In genomic region chr11:57698843-57699365, GRCh38 we compare ENCODE assay signal across 24 cellular contexts. TPM values are rescaled to one million over a fixed set of nuclear protein-coding genes. Genes with fewer than 3 reads are reported as not detected.
DNase-seq lines count a peak whose midpoint lies in the region; ATAC-seq and TF ChIP-seq lines count a peak whose summit lies in the region.
"Had no signal": no experiment of that assay in that cellular context is flagged by ENCODE, and none has a peak within 500 bp of the region (broad histone marks: within the 10 kb centered on the region; RNA-seq: fewer than 3 reads in every experiment).

No MANE protein-coding gene starts in this region.

- H4K20me1 ChIP-seq in DND-41 (ENCODE audit: insufficient read depth, low read length) (no peaks in the 10 kb centered on the region), neural progenitor cell (ENCODE audit: low read depth) (no peaks in the 10 kb centered on the region)

- no peak overlapping the region for H3K27ac ChIP-seq in DND-41 (ENCODE audit: low read length)
- H3K27ac ChIP-seq in WERI-Rb-1, result peak overlapping the region; percentile 40
- no peak overlapping the region for H3K27ac ChIP-seq in lower lobe of right lung
- H3K27ac ChIP-seq in neural progenitor cell, result no peak overlapping the region
- H3K27ac ChIP-seq: left lung, tibial nerve had no signal

- peak; percentile 28; the same call in 2 of the 3 replicates for ATAC-seq in DND-41 (ENCODE audit: insufficient read depth, low read depth)
- peak; percentile 13 to 24 for ATAC-seq in lower lobe of right lung
- ATAC-seq: activated CD4-positive, alpha-beta T cell treated with anti-CD3 and anti-CD28 coated beads for 36 hours; activated T-cell treated with anti-CD3 and anti-CD28 coated beads, Interleukin-2, amount 50 U/mL, for 4 hours; left lung; T-helper 17 cell had no signal

- H3K9me3 ChIP-seq in DND-41 (ENCODE audit: insufficient read depth, low read length, severe bottlenecking), result no peaks in the 10 kb centered on the region
- no peaks in the 10 kb centered on the region for H3K9me3 ChIP-seq in WERI-Rb-1 (ENCODE audit: severe bottlenecking)
- no peaks in the 10 kb centered on the region for H3K9me3 ChIP-seq in lower lobe of right lung
- H3K9me3 ChIP-seq in neural progenitor cell (ENCODE audit: low read depth), result no peaks in the 10 kb centered on the region
- H3K9me3 ChIP-seq: left lung, SK-N-SH, tibial nerve had no signal

- DNase-seq in DND-41 (no peak), WERI-Rb-1 (no peak), lower lobe of right lung (no peak), neural progenitor cell (ENCODE audit: low spot score) (no peak), islet precursor cell (no peak), NCI-H128 (lab: John Stamatoyannopoulos, UW; ENCODE audit: unreplicated experiment) (no peak)
- DNase-seq: ACHN; activated CD4-positive, alpha-beta T cell treated with anti-CD3 and anti-CD28 coated beads for 36 hours; activated CD8-positive, alpha-beta memory T cell treated with anti-CD3 and anti-CD28 coated beads for 24 hours; activated naive CD4-positive, alpha-beta T cell; activated T-cell treated with anti-CD3 and anti-CD28 coated beads, Interleukin-2, amount 50 U/mL, for 4 hours; central memory CD4-positive, alpha-beta T cell; dermis blood vessel endothelial cell; DMS153; H7; hippocampal formation; left lung; MV-4-11; naive B cell; NCI-H510A; RPMI8226; SK-N-SH; T-helper 17 cell had no signal

- peaks cover 22% of the 10 kb centered on the region for H3K36me3 Mint-ChIP-seq in neural progenitor cell

- H3K4me3 Mint-ChIP-seq in neural progenitor cell, result no peak overlapping the region
- H3K4me3 Mint-ChIP-seq: activated CD4-positive, alpha-beta T cell treated with anti-CD3 and anti-CD28 coated beads for 36 hours; activated T-cell treated with anti-CD3 and anti-CD28 coated beads, Interleukin-2, amount 50 U/mL, for 4 hours; T-helper 17 cell had no signal

- H3K4me1 Mint-ChIP-seq in neural progenitor cell, result no peaks in the 10 kb centered on the region
- H3K4me1 Mint-ChIP-seq: activated CD4-positive, alpha-beta T cell treated with anti-CD3 and anti-CD28 coated beads for 36 hours; naive B cell; T-helper 17 cell had no signal

- H3K27me3 Mint-ChIP-seq in neural progenitor cell (ENCODE audit: insufficient read depth, low read depth), result peaks cover 2% of the 10 kb centered on the region
- H3K27me3 Mint-ChIP-seq: activated CD4-positive, alpha-beta T cell treated with anti-CD3 and anti-CD28 coated beads for 36 hours; naive B cell; T-helper 17 cell had no signal

- no peak for TF ChIP-seq CTCF in DND-41 (IDR thresholded peaks at IDR 0.05; ENCODE audit: borderline replicate concordance, extremely low read depth, low read length, poor library complexity, severe bottlenecking)
- TF ChIP-seq CTCF in WERI-Rb-1 (IDR thresholded peaks at IDR 0.05; ENCODE audit: low read depth, low read length), result no peak
- no peak for TF ChIP-seq CTCF in lower lobe of right lung (IDR thresholded peaks at IDR 0.05)
- no peak for TF ChIP-seq CTCF in neural progenitor cell (IDR thresholded peaks at IDR 0.05)

- no peak overlapping the region for H3K27ac Mint-ChIP-seq in neural progenitor cell
- H3K27ac Mint-ChIP-seq: activated CD4-positive, alpha-beta T cell treated with anti-CD3 and anti-CD28 coated beads for 36 hours had no signal

- H3K4me2 ChIP-seq in DND-41 (ENCODE audit: insufficient read depth, low read length) (no peak overlapping the region), neural progenitor cell (no peak overlapping the region)
- H3K4me2 ChIP-seq: SK-N-SH had no signal

- H3K4me3 ChIP-seq in DND-41 (ENCODE audit: low read depth in 1 of 2, low read length in 2 of 2) (no peak overlapping the region), WERI-Rb-1 (ENCODE audit: low read depth, low read length) (no peak overlapping the region), lower lobe of right lung (no peak overlapping the region), neural progenitor cell (no peak overlapping the region)
- H3K4me3 ChIP-seq: left lung, tibial nerve had no signal

- peaks cover 3% of the 10 kb centered on the region; the same call in 1 of the 2 replicates for H3K79me2 ChIP-seq in DND-41 (ENCODE audit: insufficient read depth, low read length)
- no peaks in the 10 kb centered on the region for H3K79me2 ChIP-seq in neural progenitor cell (ENCODE audit: low read depth)

- H3K36me3 ChIP-seq in DND-41 (ENCODE audit: insufficient read depth, low read length), result peaks cover 85% of the 10 kb centered on the region
- H3K36me3 ChIP-seq in WERI-Rb-1, result peaks cover 72% of the 10 kb centered on the region
- H3K36me3 ChIP-seq in lower lobe of right lung, result peaks cover 100% of the 10 kb centered on the region
- no peaks in the 10 kb centered on the region for H3K36me3 ChIP-seq in neural progenitor cell

- no peaks in the 10 kb centered on the region for H3K9me3 Mint-ChIP-seq in neural progenitor cell
- H3K9me3 Mint-ChIP-seq: activated T-cell treated with anti-CD3 and anti-CD28 coated beads, Interleukin-2, amount 50 U/mL, for 4 hours; naive B cell had no signal

- H3K27me3 ChIP-seq in DND-41 (ENCODE audit: insufficient read depth, low read length, poor library complexity) (no peaks in the 10 kb centered on the region), WERI-Rb-1 (ENCODE audit: insufficient read depth, low read depth, severe bottlenecking) (no peaks in the 10 kb centered on the region), lower lobe of right lung (ENCODE audit: low read depth) (no peaks in the 10 kb centered on the region), neural progenitor cell (no peaks in the 10 kb centered on the region)
- H3K27me3 ChIP-seq: left lung, tibial nerve had no signal

- intact Hi-C loops in lower lobe of right lung (cut with DNase I), result no loop called here

- H2AFZ ChIP-seq in DND-41 (ENCODE audit: low read depth, low read length) (no peak overlapping the region), neural progenitor cell (replicated peaks) (no peak overlapping the region)

- no peak overlapping the region for H3K9ac ChIP-seq in DND-41 (ENCODE audit: low read depth, low read length)
- no peak overlapping the region for H3K9ac ChIP-seq in neural progenitor cell
- H3K9ac ChIP-seq: SK-N-SH had no signal

- H3K4me1 ChIP-seq in DND-41 (ENCODE audit: insufficient read depth, low read length) (no peaks in the 10 kb centered on the region), lower lobe of right lung (no peaks in the 10 kb centered on the region), neural progenitor cell (no peaks in the 10 kb centered on the region)
- H3K4me1 ChIP-seq: left lung had no signal

- H3F3A ChIP-seq in neural progenitor cell (ENCODE audit: low read depth), result peaks cover 25% of the 10 kb centered on the region

RNA-seq across cellular contexts. Expression of gene MED19, which starts 13.1 kb away (rescaled TPM):
- total RNA-seq in lower lobe of right lung, result 12.0 TPM
- total RNA-seq in neural progenitor cell (ENCODE audit: low replicate concordance), result 11.8 and 15.1 TPM in 2 replicates

RNA-seq across cellular contexts. Expression of gene TMX2, which starts 13.5 kb away (rescaled TPM):
- total RNA-seq in lower lobe of right lung (64.2 TPM), neural progenitor cell (ENCODE audit: low replicate concordance) (65.9 and 66.5 TPM in 2 replicates)

RNA-seq across cellular contexts. Expression of gene ZDHHC5, which starts 31.0 kb away (rescaled TPM):
- total RNA-seq in lower lobe of right lung (64.4 TPM), neural progenitor cell (ENCODE audit: low replicate concordance) (28.5 and 41.8 TPM in 2 replicates)

RNA-seq across cellular contexts. Expression of gene CLP1, which starts 41.3 kb away (rescaled TPM):
- total RNA-seq in lower lobe of right lung (12.5 TPM), neural progenitor cell (ENCODE audit: low replicate concordance) (18.0 TPM in 2 replicates)

RNA-seq across cellular contexts. Expression of gene SELENOH, which starts 42.4 kb away (rescaled TPM):
- total RNA-seq in lower lobe of right lung (118 TPM), neural progenitor cell (ENCODE audit: low replicate concordance) (164 and 206 TPM in 2 replicates)
